Comparison of ENCODE assay signal across 8 cellular contexts in genomic region chr11:110173775-110174644, GRCh38.
A peak's percentile ranks its signal among the peaks of the same experiment; 100 is the strongest.
DNase-seq lines count a peak whose midpoint lies in the region; ATAC-seq and TF ChIP-seq lines count a peak whose summit lies in the region.

No MANE protein-coding gene starts in this region.

- H3K9me3 Mint-ChIP-seq in activated T-helper 17 cell treated with anti-CD3 and anti-CD28 coated beads, Interleukin-2, amount 50 U/mL, for 72 hours, result no peaks in the 10 kb centered on the region

- H3K4me3 ChIP-seq in osteoblast (ENCODE audit: insufficient read depth, low read length) (peak overlapping the region; percentile 59), thoracic aorta (peak overlapping the region; percentile 59)

- H3K4me1 ChIP-seq in osteoblast (ENCODE audit: insufficient read depth, low read length) (peaks cover 14% of the 10 kb centered on the region), thoracic aorta (ENCODE audit: control insufficient read depth in 1 of 2, low read depth in 2 of 2) (peaks cover 0 to 12% of the 10 kb centered on the region in 2 donors)

- no peaks in the 10 kb centered on the region for H4K20me1 ChIP-seq in osteoblast (ENCODE audit: insufficient read depth, low read length)

- H3K27me3 ChIP-seq in osteoblast (ENCODE audit: insufficient read depth, low read length), result no peaks in the 10 kb centered on the region
- H3K27me3 ChIP-seq in thoracic aorta (replicated peaks; ENCODE audit: insufficient read depth), result no peaks in the 10 kb centered on the region

- peaks cover 14% of the 10 kb centered on the region for H3K27me3 Mint-ChIP-seq in activated T-helper 17 cell treated with anti-CD3 and anti-CD28 coated beads, Interleukin-2, amount 50 U/mL, for 72 hours

- DNase-seq in NOMO-1 treated with DMSO at 0.1 percent for 48 hours (lab: John Stamatoyannopoulos, UW; ENCODE audit: unreplicated experiment), result peak; percentile 50
- DNase-seq in globus pallidus (ENCODE audit: low spot score), result peak; percentile 66
- DNase-seq in osteoblast (ENCODE audit: insufficient read length, low spot score, missing footprints), result peak; percentile 87
- DNase-seq in thoracic aorta (ENCODE audit: low spot score), result no peak
- DNase-seq in GOT3 (lab: John Stamatoyannopoulos, UW), result no peak

- H3K27ac Mint-ChIP-seq in activated T-helper 17 cell treated with anti-CD3 and anti-CD28 coated beads, Interleukin-2, amount 50 U/mL, for 72 hours, result no peak overlapping the region

- no peaks in the 10 kb centered on the region for H3K9me3 ChIP-seq in osteoblast (ENCODE audit: low read depth, low read length)
- H3K9me3 ChIP-seq in thoracic aorta, result no peaks in the 10 kb centered on the region

- TF ChIP-seq CTCF in GM12872 (IDR thresholded peaks at IDR 0.05; ENCODE audit: insufficient read depth, low read depth, low read length), result peak; percentile 86
- TF ChIP-seq CTCF in osteoblast (IDR thresholded peaks at IDR 0.05; ENCODE audit: extremely low read depth, low read depth, low read length), result peak; percentile 92
- TF ChIP-seq CTCF in thoracic aorta (IDR thresholded peaks at IDR 0.05), result peak; percentile 77

- H3K4me3 Mint-ChIP-seq in activated T-helper 17 cell treated with anti-CD3 and anti-CD28 coated beads, Interleukin-2, amount 50 U/mL, for 72 hours, result peak overlapping the region; percentile 10

- H3K36me3 ChIP-seq in osteoblast (ENCODE audit: insufficient read depth, low read length) (no peaks in the 10 kb centered on the region), thoracic aorta (no peaks in the 10 kb centered on the region)

- peak; percentile 55 for ATAC-seq in HG02678 (IDR thresholded peaks at IDR 0.05; ENCODE audit: unreplicated experiment)
- ATAC-seq in activated T-helper 17 cell treated with anti-CD3 and anti-CD28 coated beads, Interleukin-2, amount 50 U/mL, for 72 hours (replicated peaks), result peak; percentile 78
- ATAC-seq in thoracic aorta (ENCODE audit: insufficient number of reproducible peaks, low FRiP score, low read depth), result peak; percentile 64

- H3K79me2 ChIP-seq in osteoblast (ENCODE audit: insufficient read depth, low read length), result no peaks in the 10 kb centered on the region

- H3K27ac ChIP-seq in osteoblast (ENCODE audit: low read depth, low read length) (peak overlapping the region; percentile 49), thoracic aorta (no peak overlapping the region)

- H3K4me2 ChIP-seq in osteoblast (ENCODE audit: insufficient read depth, low read length), result peak overlapping the region; percentile 82

- H3K36me3 Mint-ChIP-seq in activated T-helper 17 cell treated with anti-CD3 and anti-CD28 coated beads, Interleukin-2, amount 50 U/mL, for 72 hours (ENCODE audit: low read depth), result no peaks in the 10 kb centered on the region

- H2AFZ ChIP-seq in osteoblast (ENCODE audit: low read length), result peak overlapping the region; percentile 53

- peaks cover 5% of the 10 kb centered on the region for H3K4me1 Mint-ChIP-seq in activated T-helper 17 cell treated with anti-CD3 and anti-CD28 coated beads, Interleukin-2, amount 50 U/mL, for 72 hours

Comparison
In these comparisons a context has a peak if more than half of its experiments do, and no peak if none do; other contexts are left out.
1. DNase-seq: peak in NOMO-1 treated with DMSO at 0.1 percent for 48 hours (single experiment), globus pallidus (single experiment) and osteoblast (single experiment); none in thoracic aorta (single experiment) and GOT3 (single experiment).
2. Peak in every context shown above with its lines, with median percentiles within 50 percentile points of each other: CTCF ChIP-seq and ATAC-seq.